Comparison of ENCODE assay signal across 20 cellular contexts in genomic region chr13:59492030-59492636, GRCh38.
"Had no signal": no experiment of that assay in that cellular context is flagged by ENCODE, and none has a peak within 500 bp of the region (broad histone marks: within the 10 kb centered on the region; RNA-seq: fewer than 3 reads in every experiment).

No MANE protein-coding gene starts in this region.

- FAIRE-seq: keratinocyte had no signal

- ATAC-seq: activated T-cell treated with anti-CD3 and anti-CD28 coated beads, Interleukin-2, amount 50 U/mL, for 72 hours; effector memory CD8-positive, alpha-beta T cell; mucosa of descending colon; naive thymus-derived CD4-positive, alpha-beta T cell; sciatic nerve had no signal

- H3K4me3 ChIP-seq: adrenal gland, left ventricle myocardium inferior, mucosa of descending colon, ovary, thyroid gland had no signal

- H3K36me3 ChIP-seq: adrenal gland, left ventricle myocardium inferior, ovary, thyroid gland, WERI-Rb-1 had no signal

- H3K9me3 ChIP-seq: adrenal gland, left ventricle myocardium inferior, mucosa of descending colon, ovary, thyroid gland had no signal

- H3K27me3 ChIP-seq: adrenal gland, ovary, thyroid gland had no signal

- DNase-seq: activated CD4-positive, alpha-beta T cell treated with anti-CD3 and anti-CD28 coated beads, Interleukin-2, amount 50 U/mL, for 4 hours; activated effector memory CD4-positive, alpha-beta T cell treated with anti-CD3 and anti-CD28 coated beads, Interleukin-2, amount 50 U/mL, for 16 hours; activated naive CD4-positive, alpha-beta T cell treated with anti-CD3 and anti-CD28 coated beads, Interleukin-2, amount 50 U/mL, for 16 hours; activated T-cell treated with anti-CD3 and anti-CD28 coated beads, Interleukin-2, amount 50 U/mL, for 72 hours; effector memory CD8-positive, alpha-beta T cell; foreskin melanocyte; hypothalamus; left ventricle myocardium inferior; mucosa of descending colon; naive thymus-derived CD4-positive, alpha-beta T cell; ovary; stimulated activated CD8-positive, alpha-beta memory T cell treated with anti-CD3 and anti-CD28 coated beads, Interleukin-4, amount 100 ng/mL, for 48 hours; stimulated activated naive CD4-positive, alpha-beta T cell treated with Interleukin-2 at 50 U/mL for 16 hours; SW 1271; T-helper 2 cell; thyroid gland; WERI-Rb-1 had no signal

- H3K27ac ChIP-seq: adrenal gland, left ventricle myocardium inferior, ovary, thyroid gland, WERI-Rb-1 had no signal
